Comparison of ENCODE assay signal across 8 cellular contexts in genomic region chr19:1690570-1691307, GRCh38. TPM values are rescaled to one million over a fixed set of nuclear protein-coding genes. Genes with fewer than 3 reads are reported as not detected.
DNase-seq lines count a peak whose midpoint lies in the region; ATAC-seq and TF ChIP-seq lines count a peak whose summit lies in the region.

No MANE protein-coding gene starts in this region.

- H3K9ac ChIP-seq in mesenchymal stem cell (ENCODE audit: low read length): no peak overlapping the region

- H3K79me1 ChIP-seq in mesenchymal stem cell (replicated peaks; ENCODE audit: low read length, poor library complexity, severe bottlenecking): no peaks in the 10 kb centered on the region

- H2BK120ac ChIP-seq in mesenchymal stem cell (ENCODE audit: low read depth, low read length): no peak overlapping the region

- no peak overlapping the region for H3K4me2 ChIP-seq in mesenchymal stem cell (ENCODE audit: low read length, poor library complexity, severe bottlenecking)

- H3K36me3 ChIP-seq in mesenchymal stem cell (ENCODE audit: control insufficient read depth in 1 of 2, insufficient read depth in 2 of 2, low read depth in 1 of 2, low read length in 2 of 2): no peaks in the 10 kb centered on the region

- no peak for TF ChIP-seq CTCF in lower leg skin (IDR thresholded peaks at IDR 0.05)

- intact Hi-C loops in lower leg skin (cut with DNase I; ENCODE audit: low total_unique reads): no loop called here

- no peak overlapping the region for H2AK5ac ChIP-seq in mesenchymal stem cell (ENCODE audit: low read length, severe bottlenecking)

- peak; percentile 53 for DNase-seq in ELR (ENCODE audit: low read depth)
- peak; percentile 65 for DNase-seq in NCI-H69 (lab: John Stamatoyannopoulos, UW)
- DNase-seq in activated T-helper 9 cell treated with anti-CD3 and anti-CD28 coated beads, Interleukin-2, amount 50 U/mL, for 16 hours (ENCODE audit: low read depth): peak; percentile 39
- peak; percentile 17 for DNase-seq in mesenchymal stem cell
- no peak for DNase-seq in lower leg skin (ENCODE audit: low spot score in 2 of 2)
- DNase-seq in C1 segment of cervical spinal cord (lab: John Stamatoyannopoulos, UW): no peak
- DNase-seq in Kasumi-1 (lab: John Stamatoyannopoulos, UW): no peak

- no peaks in the 10 kb centered on the region for H3K4me1 ChIP-seq in mesenchymal stem cell (ENCODE audit: control insufficient read depth, insufficient read depth, low read depth, low read length)

- H3K4ac ChIP-seq in mesenchymal stem cell (ENCODE audit: low read depth in 1 of 2, low read length in 2 of 2): no peak overlapping the region

- H4K91ac ChIP-seq in mesenchymal stem cell (ENCODE audit: low read length): no peak overlapping the region

- no peak overlapping the region for H3K23ac ChIP-seq in mesenchymal stem cell (ENCODE audit: low read length in 2 of 2)

- H2AFZ ChIP-seq in mesenchymal stem cell (ENCODE audit: low read depth, low read length): no peak overlapping the region

- no peak for ATAC-seq in GM21576 (IDR thresholded peaks at IDR 0.05; ENCODE audit: unreplicated experiment)

- H3K14ac ChIP-seq in mesenchymal stem cell (ENCODE audit: low read length in 2 of 2): no peak overlapping the region

- H4K8ac ChIP-seq in mesenchymal stem cell (ENCODE audit: low read length): no peak overlapping the region

- 17% methylated on average over 32 of the region's 32 CpGs for WGBS in mesenchymal stem cell
- WGBS in lower leg skin, 2 donors: 9 to 21% methylated on average over 31 to 32 of the region's 32 CpGs

- H3K27me3 ChIP-seq in mesenchymal stem cell (ENCODE audit: control insufficient read depth in 1 of 2, insufficient read depth in 1 of 2, low read length in 2 of 2): peaks cover 47 to 53% of the 10 kb centered on the region in 2 experiments

- H2BK5ac ChIP-seq in mesenchymal stem cell (ENCODE audit: low read depth, low read length, poor library complexity, severe bottlenecking): no peak overlapping the region

- no peak overlapping the region for H3K27ac ChIP-seq in mesenchymal stem cell (ENCODE audit: low read length, poor library complexity, severe bottlenecking)

- H3K18ac ChIP-seq in mesenchymal stem cell (ENCODE audit: low read depth in 1 of 2, low read length in 2 of 2): no peak overlapping the region

- H3K4me3 ChIP-seq in mesenchymal stem cell (ENCODE audit: insufficient read depth in 1 of 2, low read depth in 1 of 2, low read length in 2 of 2): no peak overlapping the region
- H3K4me3 ChIP-seq in lower leg skin (ENCODE audit: low read depth, poor library complexity, severe bottlenecking): no peak overlapping the region

- no peak for TF ChIP-seq POLR2A in lower leg skin (IDR thresholded peaks at IDR 0.05)

- H2BK15ac ChIP-seq in mesenchymal stem cell (ENCODE audit: low read depth, poor library complexity, severe bottlenecking): no peak overlapping the region

- peaks cover 11% of the 10 kb centered on the region for H3K9me3 ChIP-seq in mesenchymal stem cell (ENCODE audit: control insufficient read depth, low read length)

- no peak overlapping the region for H2BK12ac ChIP-seq in mesenchymal stem cell (ENCODE audit: low read length in 2 of 2)

RNA-seq across cellular contexts. Expression of gene TCF3, which starts 38.3 kb away (rescaled TPM):
- 108 TPM for polyA plus RNA-seq in mesenchymal stem cell (2013, experiment 1 of 2)
- 111 TPM for polyA plus RNA-seq in mesenchymal stem cell (2013, experiment 2 of 2)
- 100 to 1,000 TPM in 1 of 4 donors, 10 to 100 TPM in 3; 61.0 to 105 (median 69.0) TPM for total RNA-seq in lower leg skin

Comparison
In these comparisons a context has a peak if more than half of its experiments do, and no peak if none do; other contexts are left out.
1. DNase-seq: peak in ELR (single experiment), NCI-H69 (single experiment), activated T-helper 9 cell treated with anti-CD3 and anti-CD28 coated beads, Interleukin-2, amount 50 U/mL, for 16 hours (single experiment) and mesenchymal stem cell (single experiment); none in lower leg skin (0 of 2), C1 segment of cervical spinal cord (0 of 14) and Kasumi-1 (0 of 2).